ENCODE assay signal across 1 cellular context in genomic region chr1:3211582-3211981, GRCh38.
TF ChIP-seq lines count a peak whose summit lies in the region.

No MANE protein-coding gene starts in this region.

TF ChIP-seq in IMR-90, 13 proteins besides CTCF, POLR2A, EP300 and RAD21 (continued from another document):
- TF ChIP-seq ELK1 (IDR thresholded peaks at IDR 0.05; ENCODE audit: borderline replicate concordance, low read depth, low read length) (no peak), SMC3 (IDR thresholded peaks at IDR 0.05; ENCODE audit: low read depth, low read length) (no peak), RCOR1 (IDR thresholded peaks at IDR 0.05; ENCODE audit: insufficient replicate concordance, low read length) (no peak), MXI1 (IDR thresholded peaks at IDR 0.05; ENCODE audit: borderline replicate concordance, low read depth, low read length) (no peak), NFE2L2 (IDR thresholded peaks at IDR 0.05; ENCODE audit: low read depth, low read length) (no peak), CHD1 (IDR thresholded peaks at IDR 0.05; ENCODE audit: low read depth, low read length) (no peak), BHLHE40 (IDR thresholded peaks at IDR 0.05; ENCODE audit: low read depth, low read length) (no peak), CEBPB (IDR thresholded peaks at IDR 0.05; ENCODE audit: low read depth, low read length) (no peak)
TF ChIP-seq in IMR-90: peak in this region for 0.
